20 cellular contexts compared by ENCODE assay signal in genomic region chr9:130286072-130286770, GRCh38. TPM values are rescaled to one million over a fixed set of nuclear protein-coding genes. Genes with fewer than 3 reads are reported as not detected.
DNase-seq lines count a peak whose midpoint lies in the region; ATAC-seq and TF ChIP-seq lines count a peak whose summit lies in the region.
"Had no signal": no experiment of that assay in that cellular context is flagged by ENCODE, and none has a peak within 500 bp of the region (broad histone marks: within the 10 kb centered on the region; RNA-seq: fewer than 3 reads in every experiment).

No MANE protein-coding gene starts in this region.

- peaks cover 15% of the 10 kb centered on the region for H3K4me1 Mint-ChIP-seq in WTC11
- H3K4me1 Mint-ChIP-seq in activated naive CD4-positive, alpha-beta T cell treated with anti-CD3 and anti-CD28 coated beads for 36 hours (ENCODE audit: low read depth): no peaks in the 10 kb centered on the region
- no peaks in the 10 kb centered on the region for H3K4me1 Mint-ChIP-seq in osteocyte (ENCODE audit: unreplicated experiment)
- H3K4me1 Mint-ChIP-seq: CD14-positive monocyte had no signal

- H3K4me1 ChIP-seq in lower lobe of right lung (peaks cover 42% of the 10 kb centered on the region), skeletal muscle tissue (ENCODE audit: control insufficient read depth in 3 of 3, insufficient read depth in 3 of 3, low read length in 3 of 3) (peaks cover 29 to 45% (median 35%) of the 10 kb centered on the region in 3 donors)

- CTCF ChIA-PET in WTC11 (lab: Charles Lee): interaction anchor here (1.6 to 2.9 kb wide), 2 partner anchors 28 to 43 kb away, joined by 6 to 12 read pairs; no protein-coding TSS in a partner anchor
- CTCF ChIA-PET in activated naive CD4-positive, alpha-beta T cell treated with anti-CD3 and anti-CD28 coated beads for 36 hours (lab: Charles Lee): no interaction called here

- TF ChIP-seq CTCF in WTC11 (IDR thresholded peaks at IDR 0.05) (no peak), lower lobe of right lung (IDR thresholded peaks at IDR 0.05) (no peak), osteocyte (IDR thresholded peaks at IDR 0.05) (no peak)

- H3K27me3 ChIP-seq in lower lobe of right lung (ENCODE audit: low read depth) (peaks cover 22% of the 10 kb centered on the region), skeletal muscle tissue (ENCODE audit: control insufficient read depth in 3 of 3, insufficient read depth in 3 of 3, low read length in 3 of 3) (peaks cover 43 to 64% (median 47%) of the 10 kb centered on the region in 3 donors)

- H3K4me3 ChIP-seq in lower lobe of right lung: no peak overlapping the region
- no peak overlapping the region for H3K4me3 ChIP-seq in skeletal muscle tissue (ENCODE audit: low read length in 3 of 3)

- intact Hi-C loops in lower lobe of right lung (cut with DNase I): no loop called here
- intact Hi-C loops in activated naive CD4-positive, alpha-beta T cell treated with anti-CD3 and anti-CD28 coated beads for 36 hours (cut with micrococcal nuclease): no loop called here

- ATAC-seq in WTC11: no peak
- ATAC-seq in esophagus mucosa: peak; percentile 10
- ATAC-seq in lower lobe of right lung: no peak
- no peak for ATAC-seq in HG03520 (IDR thresholded peaks at IDR 0.05; ENCODE audit: unreplicated experiment)

- H3K36me3 Mint-ChIP-seq in WTC11: no peaks in the 10 kb centered on the region
- H3K36me3 Mint-ChIP-seq in activated naive CD4-positive, alpha-beta T cell treated with anti-CD3 and anti-CD28 coated beads for 36 hours (ENCODE audit: low read depth): no peaks in the 10 kb centered on the region
- H3K36me3 Mint-ChIP-seq in osteocyte (ENCODE audit: unreplicated experiment): no peaks in the 10 kb centered on the region
- H3K36me3 Mint-ChIP-seq: CD14-positive monocyte had no signal

- POLR2A ChIA-PET in WTC11 (lab: Charles Lee): no interaction called here

- H3K9ac ChIP-seq in skeletal muscle tissue (ENCODE audit: low read depth in 1 of 3, low read length in 3 of 3): no peak overlapping the region

- H3K4me3 Mint-ChIP-seq in WTC11 (no peak overlapping the region), osteocyte (ENCODE audit: unreplicated experiment) (no peak overlapping the region)
- no peak overlapping the region for H3K4me3 Mint-ChIP-seq in activated naive CD4-positive, alpha-beta T cell treated with anti-CD3 and anti-CD28 coated beads for 36 hours
- H3K4me3 Mint-ChIP-seq: CD14-positive monocyte had no signal

- H3K27me3 Mint-ChIP-seq in WTC11 (ENCODE audit: low read depth) (no peaks in the 10 kb centered on the region), osteocyte (ENCODE audit: unreplicated experiment) (peaks cover 82% of the 10 kb centered on the region)
- H3K27me3 Mint-ChIP-seq in activated naive CD4-positive, alpha-beta T cell treated with anti-CD3 and anti-CD28 coated beads for 36 hours (ENCODE audit: low read depth): peaks cover 20% of the 10 kb centered on the region

- H3K9me3 ChIP-seq in lower lobe of right lung: no peaks in the 10 kb centered on the region
- H3K9me3 ChIP-seq in skeletal muscle tissue (ENCODE audit: control insufficient read depth in 3 of 3, low read length in 3 of 3): no peaks in the 10 kb centered on the region

- H3K9me3 Mint-ChIP-seq in WTC11: no peaks in the 10 kb centered on the region
- H3K9me3 Mint-ChIP-seq in activated naive CD4-positive, alpha-beta T cell treated with anti-CD3 and anti-CD28 coated beads for 36 hours: no peaks in the 10 kb centered on the region
- no peaks in the 10 kb centered on the region for H3K9me3 Mint-ChIP-seq in osteocyte (ENCODE audit: unreplicated experiment)
- H3K9me3 Mint-ChIP-seq: CD14-positive monocyte had no signal

- DNase-seq in WTC11 (ENCODE audit: low spot score): no peak
- peak; percentile 5 for DNase-seq in lower lobe of right lung
- DNase-seq in activated naive CD4-positive, alpha-beta T cell treated with anti-CD3 and anti-CD28 coated beads for 36 hours: no peak
- DNase-seq in osteocyte (ENCODE audit: extremely low spot score, unreplicated experiment): no peak
- no peak for DNase-seq in activated CD4-positive, CD25-positive, alpha-beta regulatory T cell treated with anti-CD3 and anti-CD28 coated beads, Interleukin-2, amount 50 U/mL, for 72 hours
- DNase-seq: AML-193, DMS79 treated with DMSO at 0.1 percent for 48 hours, IMR-90, NCI-H1417, NCI-H187, NCI-H2107, NCI-H510A treated with DMSO at 0.1 percent for 48 hours, NCI-H82, SIG-M5 had no signal

- peak overlapping the region; percentile 76 for H3K27ac ChIP-seq in lower lobe of right lung
- peak overlapping the region; percentile 25 for H3K27ac ChIP-seq in skeletal muscle tissue (ENCODE audit: low read depth, low read length)
- H3K27ac ChIP-seq: HL-60 had no signal

- H3K27ac Mint-ChIP-seq in WTC11 (peak overlapping the region; percentile 42; the same call in 1 of the 2 replicates), osteocyte (ENCODE audit: unreplicated experiment) (no peak overlapping the region)
- no peak overlapping the region for H3K27ac Mint-ChIP-seq in activated naive CD4-positive, alpha-beta T cell treated with anti-CD3 and anti-CD28 coated beads for 36 hours
- H3K27ac Mint-ChIP-seq: CD14-positive monocyte had no signal

- H3K36me3 ChIP-seq in lower lobe of right lung: no peaks in the 10 kb centered on the region
- H3K36me3 ChIP-seq in skeletal muscle tissue (ENCODE audit: control insufficient read depth in 3 of 3, insufficient read depth in 3 of 3, low read length in 3 of 3): peaks cover 0 to 4% (median 0%) of the 10 kb centered on the region in 3 donors

TF ChIP-seq in WTC11, 78 proteins besides CTCF, POLR2A, EP300 and RAD21:
- TF ChIP-seq ZBTB21 (CRISPR knock-in tag; IDR thresholded peaks at IDR 0.05; ENCODE audit: borderline replicate concordance) (no peak), EMX1 (CRISPR knock-in tag; IDR thresholded peaks at IDR 0.05) (no peak), ARID4B (CRISPR knock-in tag; IDR thresholded peaks at IDR 0.05; ENCODE audit: borderline replicate concordance) (no peak)
- TF ChIP-seq, protein P1, sequence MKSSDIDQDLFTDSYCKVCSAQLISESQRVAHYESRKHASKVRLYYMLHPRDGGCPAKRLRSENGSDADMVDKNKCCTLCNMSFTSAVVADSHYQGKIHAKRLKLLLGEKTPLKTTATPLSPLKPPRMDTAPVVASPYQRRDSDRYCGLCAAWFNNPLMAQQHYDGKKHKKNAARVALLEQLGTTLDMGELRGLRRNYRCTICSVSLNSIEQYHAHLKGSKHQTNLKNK (CRISPR knock-in tag; IDR thresholded peaks at IDR 0.05): no peak

RNA-seq across cellular contexts. Expression of gene HMCN2, which starts 20.7 kb away (rescaled TPM):
- total RNA-seq in WTC11 (2021): 5.6 to 12.4 TPM (median 10.8 TPM) in 3 replicates
- 1.6 TPM for total RNA-seq in esophagus mucosa
- 4.7 TPM for total RNA-seq in lower lobe of right lung
- total RNA-seq in skeletal muscle tissue: 12.5 TPM
- total RNA-seq in activated naive CD4-positive, alpha-beta T cell treated with anti-CD3 and anti-CD28 coated beads for 36 hours: not detected
- 0.05 TPM in 2 replicates for total RNA-seq in osteocyte
- total RNA-seq: IMR-90, M059J had no signal
